Comparison of ENCODE assay signal across 1 cellular context in genomic region chr3:111732248-111732879, GRCh38.
TF ChIP-seq lines count a peak whose summit lies in the region.

No MANE protein-coding gene starts in this region.

TF ChIP-seq in HepG2, 621 proteins besides CTCF, POLR2A, EP300 and RAD21 (continued from another document and continues in another):
- TF ChIP-seq SNAPC4 (CRISPR knock-in tag; IDR thresholded peaks at IDR 0.05) (no peak), ZNF83 (CRISPR knock-in tag; IDR thresholded peaks at IDR 0.05; ENCODE audit: borderline replicate concordance) (no peak), TMF1 (CRISPR knock-in tag; IDR thresholded peaks at IDR 0.05; ENCODE audit: low read depth) (no peak), THAP11 (CRISPR knock-in tag; IDR thresholded peaks at IDR 0.05) (no peak), CEBPZ (IDR thresholded peaks at IDR 0.05; ENCODE audit: low read length) (no peak), U2AF2 (IDR thresholded peaks at IDR 0.05; ENCODE audit: low read depth, low read length) (no peak), DDIT3 (CRISPR knock-in tag; IDR thresholded peaks at IDR 0.05) (no peak), PLRG1 (conservative IDR thresholded peaks at IDR 0.05) (no peak), ZNF607 (CRISPR knock-in tag; IDR thresholded peaks at IDR 0.05; ENCODE audit: borderline replicate concordance) (no peak), RXRB (CRISPR knock-in tag; IDR thresholded peaks at IDR 0.05; ENCODE audit: borderline replicate concordance) (peak; percentile 63; the same call in 1 of the 2 replicates), FOSL2 (CRISPR knock-in tag; IDR thresholded peaks at IDR 0.05) (peak; percentile 42), ZNF773 (CRISPR knock-in tag; IDR thresholded peaks at IDR 0.05; ENCODE audit: borderline replicate concordance) (no peak), ZNF652 (CRISPR knock-in tag; IDR thresholded peaks at IDR 0.05; ENCODE audit: borderline replicate concordance, low read depth) (peak; percentile 83), ARNT (IDR thresholded peaks at IDR 0.05) (no peak), ZNF782 (CRISPR knock-in tag; IDR thresholded peaks at IDR 0.05; ENCODE audit: borderline replicate concordance) (no peak), ASH2L (IDR thresholded peaks at IDR 0.05; ENCODE audit: insufficient read length, low read depth, low read length) (peak; percentile 23), CREBL2 (CRISPR knock-in tag; IDR thresholded peaks at IDR 0.05; ENCODE audit: borderline replicate concordance) (no peak), BATF2 (CRISPR knock-in tag; IDR thresholded peaks at IDR 0.05) (no peak), ZBTB8A (CRISPR knock-in tag; IDR thresholded peaks at IDR 0.05; ENCODE audit: borderline replicate concordance, low read depth) (no peak), ZNF644 (CRISPR knock-in tag; IDR thresholded peaks at IDR 0.05; ENCODE audit: low read depth) (peak; percentile 79), PHF20 (CRISPR knock-in tag; IDR thresholded peaks at IDR 0.05) (no peak), ZNF629 (CRISPR knock-in tag; conservative IDR thresholded peaks at IDR 0.05) (no peak), CENPX (CRISPR knock-in tag; IDR thresholded peaks at IDR 0.05) (no peak), ONECUT2 (CRISPR knock-in tag; IDR thresholded peaks at IDR 0.05) (no peak), ZNF501 (CRISPR knock-in tag; IDR thresholded peaks at IDR 0.05) (no peak), SMC3 (IDR thresholded peaks at IDR 0.05; ENCODE audit: low read length) (no peak), KDM2A (CRISPR knock-in tag; IDR thresholded peaks at IDR 0.05; ENCODE audit: borderline replicate concordance, low read depth) (peak; percentile 42; the same call in 1 of the 2 replicates), ZSCAN25 (CRISPR knock-in tag; IDR thresholded peaks at IDR 0.05) (no peak), ZBTB26 (CRISPR knock-in tag; IDR thresholded peaks at IDR 0.05; ENCODE audit: borderline replicate concordance) (0 out of 2 replicates have a peak, but pooled peaks have one; percentile 30), CHD4 (IDR thresholded peaks at IDR 0.05; ENCODE audit: borderline replicate concordance, low read length) (no peak), MTA1 (CRISPR knock-in tag; IDR thresholded peaks at IDR 0.05; ENCODE audit: borderline replicate concordance) (no peak), FOXO4 (CRISPR knock-in tag; conservative IDR thresholded peaks at IDR 0.05) (0 out of 2 replicates have a peak, but pooled peaks have one; percentile 41), HNF1B (CRISPR knock-in tag; IDR thresholded peaks at IDR 0.05) (peak; percentile 75), ZBTB7B (CRISPR knock-in tag; IDR thresholded peaks at IDR 0.05) (peak; percentile 59; the same call in 1 of the 2 replicates), KLF6 (CRISPR knock-in tag; IDR thresholded peaks at IDR 0.05) (no peak), MXI1 (IDR thresholded peaks at IDR 0.05; ENCODE audit: borderline replicate concordance, low read depth, low read length) (peak; percentile 40; the same call in 1 of the 3 replicates), ZNF121 (CRISPR knock-in tag; IDR thresholded peaks at IDR 0.05) (no peak), ZNF670 (CRISPR knock-in tag; IDR thresholded peaks at IDR 0.05; ENCODE audit: borderline replicate concordance) (no peak; the same call in 1 of the 2 replicates), MTF2 (CRISPR knock-in tag; IDR thresholded peaks at IDR 0.05; ENCODE audit: borderline replicate concordance) (no peak), KDM3A (CRISPR knock-in tag; IDR thresholded peaks at IDR 0.05; ENCODE audit: low read depth) (0 out of 2 replicates have a peak, but pooled peaks have one; percentile 27), POLR2G (IDR thresholded peaks at IDR 0.05; ENCODE audit: low read depth, low read length) (peak; percentile 75), CENPT (CRISPR knock-in tag; IDR thresholded peaks at IDR 0.05; ENCODE audit: low read depth) (no peak), ZNF781 (CRISPR knock-in tag; IDR thresholded peaks at IDR 0.05; ENCODE audit: borderline replicate concordance, not compliant biosample characterization) (peak; percentile 26), GFI1 (CRISPR knock-in tag; IDR thresholded peaks at IDR 0.05; ENCODE audit: borderline replicate concordance) (0 out of 2 replicates have a peak, but pooled peaks have one; percentile 1), MEF2D (CRISPR knock-in tag; IDR thresholded peaks at IDR 0.05) (no peak), NR2F6 (IDR thresholded peaks at IDR 0.05) (0 out of 2 replicates have a peak, but pooled peaks have one; percentile 10), NR2F6 (CRISPR knock-in tag; IDR thresholded peaks at IDR 0.05) (peak; percentile 29; the same call in 1 of the 2 replicates), TFDP2 (CRISPR knock-in tag; IDR thresholded peaks at IDR 0.05) (no peak), TFDP1 (CRISPR knock-in tag; IDR thresholded peaks at IDR 0.05; ENCODE audit: borderline replicate concordance) (peak; percentile 31; the same call in 1 of the 2 replicates), KAT8 (CRISPR knock-in tag; IDR thresholded peaks at IDR 0.05) (0 out of 2 replicates have a peak, but pooled peaks have one; percentile 46), CCAR2 (optimal IDR thresholded peaks at IDR 0.05; ENCODE audit: low read depth, low read length) (no peak), ZSCAN22 (CRISPR knock-in tag; IDR thresholded peaks at IDR 0.05) (peak; percentile 94), POLR2AphosphoS5 (IDR thresholded peaks at IDR 0.05; ENCODE audit: low read depth, low read length) (peak; percentile 80), ZKSCAN5 (CRISPR knock-in tag; IDR thresholded peaks at IDR 0.05) (no peak), HCFC1 (IDR thresholded peaks at IDR 0.05; ENCODE audit: low read depth, low read length) (no peak)
